In genomic region chr10:28283251-28283650, GRCh38 we compare ENCODE assay signal across 1 cellular context.
A peak's percentile ranks its signal among the peaks of the same experiment; 100 is the strongest.
TF ChIP-seq lines count a peak whose summit lies in the region.

No MANE protein-coding gene starts in this region.

TF ChIP-seq in HepG2, 621 proteins besides CTCF, POLR2A, EP300 and RAD21:
- TF ChIP-seq CC2D1A (CRISPR knock-in tag; IDR thresholded peaks at IDR 0.05) (no peak), SNAPC5 (CRISPR knock-in tag; IDR thresholded peaks at IDR 0.05; ENCODE audit: borderline replicate concordance) (no peak), TSC22D2 (CRISPR knock-in tag; IDR thresholded peaks at IDR 0.05; ENCODE audit: borderline replicate concordance) (no peak), ZNF770 (CRISPR knock-in tag; IDR thresholded peaks at IDR 0.05) (peak; percentile 46; the same call in 1 of the 2 replicates), CEBPG (CRISPR knock-in tag; IDR thresholded peaks at IDR 0.05) (0 out of 2 replicates have a peak, but pooled peaks have one; percentile 7), LCORL (IDR thresholded peaks at IDR 0.05) (no peak), LCORL (CRISPR knock-in tag; IDR thresholded peaks at IDR 0.05) (no peak)
